Comparison of ENCODE assay signal across 8 cellular contexts in genomic region chr5:172707285-172708182, GRCh38.
DNase-seq lines count a peak whose midpoint lies in the region; ATAC-seq and TF ChIP-seq lines count a peak whose summit lies in the region.

No MANE protein-coding gene starts in this region.

- no peaks in the 10 kb centered on the region for H3K4me1 ChIP-seq in psoas muscle

- in situ Hi-C loops in Caki2 (cut with HindIII; ENCODE audit: low pct_unique_long_range_greater_than_20kb, low sequenced_read_pairs), result no loop called here

- peak; percentile 73 for TF ChIP-seq CTCF in HFF-Myc (IDR thresholded peaks at IDR 0.05; ENCODE audit: low read depth, low read length, missing control alignments)
- peak; percentile 43 for TF ChIP-seq CTCF in fibroblast of mammary gland (conservative IDR thresholded peaks at IDR 0.05; ENCODE audit: control insufficient read depth, insufficient read depth, low read depth, low read length)
- peak; percentile 12 for TF ChIP-seq CTCF in psoas muscle (IDR thresholded peaks at IDR 0.05)

- intact Hi-C loops in psoas muscle (cut with DNase I), result no loop called here

- H3K27ac ChIP-seq in psoas muscle, result no peak overlapping the region

- H3K9me3 ChIP-seq in psoas muscle, result no peaks in the 10 kb centered on the region

- H3K4me3 ChIP-seq in HFF-Myc (replicated peaks; ENCODE audit: low read depth, low read length) (no peak overlapping the region), fibroblast of mammary gland (ENCODE audit: control insufficient read depth, low read depth, low read length) (no peak overlapping the region), psoas muscle (no peak overlapping the region)

- peaks cover 0 to 4% (median 0%) of the 10 kb centered on the region in 3 donors for H3K27me3 ChIP-seq in psoas muscle (ENCODE audit: insufficient read depth in 3 of 3, low read length in 2 of 3)

- peak; percentile 36 to 68 (median 51) for ATAC-seq in psoas muscle
- no peak for ATAC-seq in GM18868 (IDR thresholded peaks at IDR 0.05; ENCODE audit: unreplicated experiment)
- no peak for ATAC-seq in HG02840 (IDR thresholded peaks at IDR 0.05; ENCODE audit: low FRiP score, unreplicated experiment)

- H3K36me3 ChIP-seq in psoas muscle (ENCODE audit: insufficient read depth in 1 of 2, low read depth in 1 of 2), result no peaks in the 10 kb centered on the region

- WGBS in psoas muscle, 3 donors, result 51 to 58% (median 53%) methylated on average over 16 to 18 of the region's 18 CpGs

- DNase-seq in Caki2 (ENCODE audit: low read depth) (peak; percentile 59), HFF-Myc (ENCODE audit: extremely low read depth, low read depth) (peak; percentile 49), RPMI8226 (peak; percentile 60), fibroblast of mammary gland (ENCODE audit: low read depth) (peak; percentile 64), psoas muscle (peak in 1 of 2 donors; percentile 64)
- no peak for DNase-seq in activated CD4-positive, alpha-beta T cell treated with anti-CD3 and anti-CD28 coated beads for 4 hours

Comparison
In these comparisons a context has a peak if more than half of its experiments do, and no peak if none do; other contexts are left out.
1. DNase-seq: peak in Caki2 (single experiment), HFF-Myc (single experiment), RPMI8226 (single experiment) and fibroblast of mammary gland (single experiment); none in activated CD4-positive, alpha-beta T cell treated with anti-CD3 and anti-CD28 coated beads for 4 hours (0 of 2).
2. CTCF ChIP-seq: peak in every context shown above with its lines; median percentile 73 in HFF-Myc; 43 in fibroblast of mammary gland; 12 in psoas muscle.
3. ATAC-seq: peak in psoas muscle (4 of 4); none in GM18868 (single experiment) and HG02840 (single experiment).